8 cellular contexts compared by ENCODE assay signal in genomic region chr12:51172515-51173431, GRCh38. TPM values are rescaled to one million over a fixed set of nuclear protein-coding genes. Genes with fewer than 3 reads are reported as not detected.
DNase-seq lines count a peak whose midpoint lies in the region; ATAC-seq and TF ChIP-seq lines count a peak whose summit lies in the region.

TSS of gene TFCP2 (minus strand) at chr12:51173135. CDS start at chr12:51172422, 713 bp downstream.

- H3K4me1 Mint-ChIP-seq in HFFc6 (ENCODE audit: low read depth) = peaks cover 16% of the 10 kb centered on the region

- H3K36me3 ChIP-seq in suprapubic skin = no peaks in the 10 kb centered on the region

- ATAC-seq in activated naive CD4-positive, alpha-beta T cell treated with anti-CD3 and anti-CD28 coated beads, Interleukin-2, amount 50 U/mL, for 72 hours = peak; percentile 97 to 99

- H3K9me3 Mint-ChIP-seq in HFFc6 = no peaks in the 10 kb centered on the region
- H3K9me3 Mint-ChIP-seq in activated naive CD4-positive, alpha-beta T cell treated with anti-CD3 and anti-CD28 coated beads, Interleukin-2, amount 50 U/mL, for 72 hours = no peaks in the 10 kb centered on the region

- peak within 1 kb of the TSS; percentile 77 for H3K4me3 Mint-ChIP-seq in HFFc6

- no peaks in the 10 kb centered on the region for H3K36me3 Mint-ChIP-seq in HFFc6 (ENCODE audit: low read depth)
- H3K36me3 Mint-ChIP-seq in activated naive CD4-positive, alpha-beta T cell treated with anti-CD3 and anti-CD28 coated beads, Interleukin-2, amount 50 U/mL, for 72 hours = peaks cover 0 to 6% of the 10 kb centered on the region in 2 donors

- no peak for TF ChIP-seq POLR2A in suprapubic skin (IDR thresholded peaks at IDR 0.05)

- WGBS in suprapubic skin = under 1% methylated on average over 41 of the region's 58 CpGs

- H3K27me3 Mint-ChIP-seq in HFFc6 (ENCODE audit: insufficient read depth) = peaks cover 1% of the 10 kb centered on the region; the same call in 1 of the 2 replicates

- H3K9me3 ChIP-seq in suprapubic skin = no peaks in the 10 kb centered on the region

- peaks cover 29% of the 10 kb centered on the region for H3K4me1 ChIP-seq in suprapubic skin

- TF ChIP-seq CTCF in HFFc6 (IDR thresholded peaks at IDR 0.05) = no peak
- no peak for TF ChIP-seq CTCF in suprapubic skin (IDR thresholded peaks at IDR 0.05)

- H3K27ac ChIP-seq in suprapubic skin = peak within 1 kb of the TSS; percentile 98

- H3K4me3 ChIP-seq in suprapubic skin = peak within 1 kb of the TSS; percentile 73

- H3K27ac Mint-ChIP-seq in HFFc6 = peak within 1 kb of the TSS; percentile 71
- H3K27ac Mint-ChIP-seq in activated naive CD4-positive, alpha-beta T cell treated with anti-CD3 and anti-CD28 coated beads, Interleukin-2, amount 50 U/mL, for 72 hours = peak within 1 kb of the TSS in 1 of 2 donors; percentile 50

- no peak for TF ChIP-seq EP300 in suprapubic skin (IDR thresholded peaks at IDR 0.05)

- no peaks in the 10 kb centered on the region for H3K27me3 ChIP-seq in suprapubic skin

- peak; percentile 95 for DNase-seq in GM04504 (ENCODE audit: low read depth)
- DNase-seq in HFFc6 = peak; percentile 93
- DNase-seq in NCI-H1092 (lab: John Stamatoyannopoulos, UW) = peak; percentile 89
- DNase-seq in SKM-1 treated with dmso at 0.1 percent for 144 hours (lab: John Stamatoyannopoulos, UW; ENCODE audit: unreplicated experiment) = peak; percentile 73
- DNase-seq in activated naive CD4-positive, alpha-beta T cell treated with anti-CD3 and anti-CD28 coated beads, Interleukin-2, amount 50 U/mL, for 72 hours (ENCODE audit: low spot score in 2 of 2) = peak; percentile 89 to 95
- DNase-seq in glomerular endothelial cell (ENCODE audit: extremely low read depth, low read depth, low spot score) = peak; percentile 78
- peak; percentile 94 for DNase-seq in occipital lobe (lab: John Stamatoyannopoulos, UW)
- peak; percentile 97 to 99 for DNase-seq in suprapubic skin (ENCODE audit: low spot score in 2 of 2)

RNA-seq across cellular contexts. Expression of gene TFCP2, which starts in this region (rescaled TPM):
- 10 to 100 TPM; 23.6 to 26.5 (median 25.8) TPM for total RNA-seq in HFFc6 (2021; fragmentation: NEBNext Ultra II Directional; extraction: Animal tissue kit (Norgen Biotek cat#: 25700))
- total RNA-seq in activated naive CD4-positive, alpha-beta T cell treated with anti-CD3 and anti-CD28 coated beads, Interleukin-2, amount 50 U/mL, for 72 hours = 10 to 100 TPM; 29.7 to 32.3 TPM
- total RNA-seq in glomerular endothelial cell (15.7 and 17.0 TPM in 2 replicates), occipital lobe (13.6 TPM), suprapubic skin (10 to 100 TPM; 15.0 to 24.2 (median 18.8) TPM)

Comparison
In these comparisons a context has a peak if more than half of its experiments do, and no peak if none do; other contexts are left out.
1. Peak in every context shown above with its lines: DNase-seq, ATAC-seq, H3K4me3 ChIP-seq and H3K27ac ChIP-seq.